In genomic region chr14:105311838-105312237, GRCh38 we compare ENCODE assay signal across 15 cellular contexts.
"Had no signal": no experiment of that assay in that cellular context is flagged by ENCODE, and none has a peak within 500 bp of the region (broad histone marks: within the 10 kb centered on the region; RNA-seq: fewer than 3 reads in every experiment).

No MANE protein-coding gene starts in this region.

- H3K27me3 Mint-ChIP-seq: central memory CD8-positive, alpha-beta T cell; progenitor cell of endocrine pancreas; stimulated activated memory B cell treated with anti-CD40 and anti-IgM and Interleukin-4, amounts not matched to agents 10 μg/mL and 1 μg/mL and 100 μg/mL, for 72 hours; type B pancreatic cell had no signal

- DNase-seq: activated CD4-positive, alpha-beta T cell treated with anti-CD3 and anti-CD28 coated beads for 1 hour; activated CD4-positive, alpha-beta T cell treated with anti-CD3 and anti-CD28 coated beads, Interleukin-2, amount 50 U/mL, for 48 hours; activated CD8-positive, alpha-beta memory T cell treated with anti-CD3 and anti-CD28 coated beads, Interleukin-2, amount 50 U/mL, for 48 hours; activated naive CD4-positive, alpha-beta T cell; dermis blood vessel endothelial cell; naive thymus-derived CD4-positive, alpha-beta T cell; spleen; stimulated activated CD4-positive, alpha-beta T cell treated with anti-CD3 and anti-CD28 coated beads, Interleukin-1b, Interleukin-23, amount 100 ng/mL, for 48 hours had no signal

- FAIRE-seq: endometrium had no signal

- H3K4me3 Mint-ChIP-seq: central memory CD8-positive, alpha-beta T cell; stimulated activated memory B cell treated with anti-CD40 and anti-IgM and Interleukin-4, amounts not matched to agents 10 μg/mL and 1 μg/mL and 100 μg/mL, for 72 hours had no signal

- H3K9me3 ChIP-seq: esophagus muscularis mucosa, spleen had no signal

- H3K27ac ChIP-seq: esophagus muscularis mucosa, spleen had no signal

- H3K27ac Mint-ChIP-seq: naive thymus-derived CD4-positive, alpha-beta T cell; progenitor cell of endocrine pancreas; stimulated activated memory B cell treated with anti-CD40 and anti-IgM and Interleukin-4, amounts not matched to agents 10 μg/mL and 1 μg/mL and 100 μg/mL, for 72 hours; type B pancreatic cell had no signal

- H3K27me3 ChIP-seq: esophagus muscularis mucosa had no signal

- H3K9me3 Mint-ChIP-seq: central memory CD8-positive, alpha-beta T cell; stimulated activated memory B cell treated with anti-CD40 and anti-IgM and Interleukin-4, amounts not matched to agents 10 μg/mL and 1 μg/mL and 100 μg/mL, for 72 hours; type B pancreatic cell had no signal

- H3K36me3 ChIP-seq: esophagus muscularis mucosa, spleen had no signal

- H3K36me3 Mint-ChIP-seq: stimulated activated memory B cell treated with anti-CD40 and anti-IgM and Interleukin-4, amounts not matched to agents 10 μg/mL and 1 μg/mL and 100 μg/mL, for 72 hours; type B pancreatic cell had no signal

- H3K4me3 ChIP-seq: esophagus muscularis mucosa, lung, spleen had no signal
